ENCODE assay signal across 29 cellular contexts in genomic region chr1:34785231-34785874, GRCh38. TPM values are rescaled to one million over a fixed set of nuclear protein-coding genes. Genes with fewer than 3 reads are reported as not detected.
DNase-seq lines count a peak whose midpoint lies in the region; ATAC-seq, FAIRE-seq and TF ChIP-seq lines count a peak whose summit lies in the region.
"Had no signal": no experiment of that assay in that cellular context is flagged by ENCODE, and none has a peak within 500 bp of the region (broad histone marks: within the 10 kb centered on the region; RNA-seq: fewer than 3 reads in every experiment).

No MANE protein-coding gene starts in this region.

- H3K27ac ChIP-seq in liver (ENCODE audit: low read depth in 1 of 2, low read length in 2 of 2) = peak overlapping the region; percentile 44 to 71
- H3K27ac ChIP-seq in HepG2 (ENCODE audit: extremely low read length, insufficient read depth, low read length) = no peak overlapping the region
- H3K27ac ChIP-seq in coronary artery = no peak overlapping the region
- H3K27ac ChIP-seq in right lobe of liver = peak overlapping the region in 2 of 3 donors; percentile 36 to 57

- no peaks in the 10 kb centered on the region for H4K20me1 ChIP-seq in HepG2 (ENCODE audit: insufficient read depth, low read length)

- H2AFZ ChIP-seq in HepG2 (ENCODE audit: low read length) = no peak overlapping the region

- CTCF ChIA-PET in HepG2 (lab: Yijun Ruan, JAX; ENCODE audit: low intra/inter-chr PET ratio, low total read pairs) = interaction anchor here (1.9 to 3.8 kb wide), 2 partner anchors 66 to 81 kb away, joined by 14 to 81 read pairs; no protein-coding TSS in a partner anchor

- BruUV-seq in HepG2 (replicated peaks; lab: Mats Ljungman, UMichigan) = no TSS peak

- DNase-seq in HepG2 (ENCODE audit: low spot score) = no peak
- DNase-seq in coronary artery (ENCODE audit: low spot score) = peak; percentile 55
- DNase-seq in right lobe of liver = peak; percentile 59 to 90 (median 82)
- peak; percentile 56 for DNase-seq in type B pancreatic cell (ENCODE audit: extremely low spot score, unreplicated experiment)
- no peak for DNase-seq in midbrain (lab: John Stamatoyannopoulos, UW)
- no peak for DNase-seq in NCI-H1048 (lab: John Stamatoyannopoulos, UW)
- DNase-seq: AML-193; C1 segment of cervical spinal cord; CD4-positive, alpha-beta memory T cell; COR-L47; EL; GDM1; Karpas-422; NCI-H1105 treated with DMSO at 0.1 percent for 48 hours; NCI-H146; NCI-H1930; NCI-H2227 treated with DMSO at 0.1 percent for 48 hours; NCI-H526 treated with DMSO at 0.1 percent for 48 hours; SK-N-SH; SW 1271 had no signal

- no peak for TF ChIP-seq RAD21 in liver (IDR thresholded peaks at IDR 0.05)
- no peak for TF ChIP-seq RAD21 in HepG2 (CRISPR knock-in tag; IDR thresholded peaks at IDR 0.05)

- H3K4me1 Mint-ChIP-seq in type B pancreatic cell (ENCODE audit: unreplicated experiment) = no peaks in the 10 kb centered on the region

- TF ChIP-seq CTCF in liver (IDR thresholded peaks at IDR 0.05; ENCODE audit: low read depth, low read length, missing input control) = no peak
- TF ChIP-seq CTCF in HepG2 (CRISPR knock-in tag; IDR thresholded peaks at IDR 0.05) = no peak
- no peak for TF ChIP-seq CTCF in coronary artery (IDR thresholded peaks at IDR 0.05)
- TF ChIP-seq CTCF in right lobe of liver (IDR thresholded peaks at IDR 0.05) = no peak
- no peak for TF ChIP-seq CTCF in type B pancreatic cell (conservative IDR thresholded peaks at IDR 0.05)

- POLR2A ChIA-PET in HepG2 (lab: Yijun Ruan, JAX) = no interaction called here

- ATAC-seq in HepG2 (no peak), right lobe of liver (peak; percentile 49 to 80 (median 73)), GM18909 (IDR thresholded peaks at IDR 0.05; ENCODE audit: poor library complexity, unreplicated experiment) (no peak)
- ATAC-seq: HCT116 had no signal

- intact Hi-C loops in HepG2 (cut with micrococcal nuclease; ENCODE audit: unreplicated experiment) (no loop called here), right lobe of liver (cut with DNase I) (loop anchor here in 1 of 2 donors (5.0 kb wide), 1 partner anchor 67 kb away; no protein-coding TSS in a partner anchor)

- no peak overlapping the region for H3K4me3 Mint-ChIP-seq in type B pancreatic cell
- H3K4me3 Mint-ChIP-seq: CD4-positive, alpha-beta memory T cell had no signal

- H3K9me3 ChIP-seq in liver (ENCODE audit: control insufficient read depth in 4 of 4, low read length in 3 of 4) (no peaks in the 10 kb centered on the region), HepG2 (ENCODE audit: low read length) (no peaks in the 10 kb centered on the region), right lobe of liver (no peaks in the 10 kb centered on the region)
- H3K9me3 ChIP-seq: SK-N-SH had no signal

- H3K36me3 Mint-ChIP-seq in type B pancreatic cell = no peaks in the 10 kb centered on the region
- H3K36me3 Mint-ChIP-seq: CD4-positive, alpha-beta memory T cell had no signal

- H3K36me3 ChIP-seq in liver (ENCODE audit: control insufficient read depth in 4 of 4, insufficient read depth in 3 of 4, low read depth in 1 of 4, low read length in 3 of 4) = no peaks in the 10 kb centered on the region
- no peaks in the 10 kb centered on the region for H3K36me3 ChIP-seq in HepG2 (replicated peaks in 1 of 2; ENCODE audit: control insufficient read depth in 1 of 2, insufficient read depth in 2 of 2, low read length in 2 of 2)
- H3K36me3 ChIP-seq in right lobe of liver = no peaks in the 10 kb centered on the region

- H3K9ac ChIP-seq in liver (ENCODE audit: low read depth in 1 of 2, low read length in 2 of 2) = no peak overlapping the region
- H3K9ac ChIP-seq in HepG2 (ENCODE audit: insufficient read depth, low read depth, low read length) = no peak overlapping the region
- H3K9ac ChIP-seq: SK-N-SH had no signal

- peaks cover 65% of the 10 kb centered on the region for H3K27me3 Mint-ChIP-seq in type B pancreatic cell

- H3K4me3 ChIP-seq in liver (ENCODE audit: low read depth in 1 of 3, low read length in 3 of 3) (no peak overlapping the region), HepG2 (replicated peaks in 1 of 3; ENCODE audit: insufficient read depth in 1 of 3, low read depth in 2 of 3, low read length in 3 of 3) (no peak overlapping the region), coronary artery (no peak overlapping the region), right lobe of liver (peak overlapping the region in 2 of 3 donors; percentile 8 to 9)
- H3K4me3 ChIP-seq: GM12878 had no signal

- peak overlapping the region; percentile 51 for H3K27ac Mint-ChIP-seq in type B pancreatic cell
- H3K27ac Mint-ChIP-seq: CD4-positive, alpha-beta memory T cell had no signal

- 74% methylated on average over 22 of the region's 22 CpGs for WGBS in liver
- WGBS in HepG2 (ENCODE audit: low lambda C conversion rate) = 69% methylated on average over 14 of the region's 22 CpGs
- 63% methylated on average over 13 of the region's 22 CpGs for WGBS in right lobe of liver (ENCODE audit: insufficient coverage, low coverage, low lambda C conversion rate, missing lambda C conversion rate)

- H3K79me2 ChIP-seq in HepG2 (ENCODE audit: insufficient read depth, low read length) = no peaks in the 10 kb centered on the region

- in situ Hi-C loops in HepG2 (cut with HindIII; ENCODE audit: extremely low pct_ligation_motif_present, low pct_unique_long_range_greater_than_20kb) = loop anchor here (5.0 kb wide), 1 partner anchor 67 kb away; no protein-coding TSS in a partner anchor

- no peak for TF ChIP-seq EP300 in HepG2 (IDR thresholded peaks at IDR 0.05; ENCODE audit: low read depth in 2 of 2, low read length in 2 of 2)
- no peak for TF ChIP-seq EP300 in HepG2 (CRISPR knock-in tag; IDR thresholded peaks at IDR 0.05; ENCODE audit: borderline replicate concordance)

- no peaks in the 10 kb centered on the region for H3K27me3 ChIP-seq in liver (ENCODE audit: control insufficient read depth in 4 of 4, insufficient read depth in 4 of 4, low read length in 3 of 4)
- peaks cover 6 to 21% of the 10 kb centered on the region in 2 experiments; a peak in 4 of 5 replicates for H3K27me3 ChIP-seq in HepG2 (ENCODE audit: control insufficient read depth in 1 of 2, insufficient read depth in 2 of 2, low read length in 2 of 2)
- no peaks in the 10 kb centered on the region for H3K27me3 ChIP-seq in right lobe of liver

- H3K4me1 ChIP-seq in liver (ENCODE audit: control insufficient read depth in 4 of 4, insufficient read depth in 4 of 4, low read length in 3 of 4) (peaks cover 11 to 46% (median 29%) of the 10 kb centered on the region in 4 donors), HepG2 (ENCODE audit: insufficient read depth, low read length) (no peaks in the 10 kb centered on the region), right lobe of liver (peaks cover 0 to 31% (median 10%) of the 10 kb centered on the region in 4 donors)

- FAIRE-seq in HepG2 (lab: Jason Lieb, UNC) = no peak
- FAIRE-seq: A204.1, GM12878 had no signal

- no peak overlapping the region for H3K4me2 ChIP-seq in HepG2 (ENCODE audit: low read depth, low read length)
- H3K4me2 ChIP-seq: SK-N-SH had no signal

- TF ChIP-seq POLR2A in HepG2 (IDR thresholded peaks at IDR 0.05; ENCODE audit: insufficient read depth in 1 of 2, low read depth in 2 of 2, low read length in 2 of 2) = no peak
- no peak for TF ChIP-seq POLR2A in right lobe of liver (IDR thresholded peaks at IDR 0.05)

- H3K9me3 Mint-ChIP-seq in type B pancreatic cell = no peaks in the 10 kb centered on the region
- H3K9me3 Mint-ChIP-seq: CD4-positive, alpha-beta memory T cell had no signal

RNA-seq across cellular contexts. Expression of gene GJB3, which starts 4.3 kb away (rescaled TPM):
- total RNA-seq in liver = under 1 TPM in 1 of 2 donors, not detected in 1; 0.33 TPM
- polyA plus RNA-seq in liver = under 1 TPM; 0.15 to 0.17 TPM
- not detected in 2 replicates for total RNA-seq in HepG2 (2016; rRNA removed; fragmentation: Illumina TruSeq; extraction: Trizol)
- not detected in 2 replicates for total RNA-seq in HepG2 (2016; cell fraction: cytosol; rRNA removed; fragmentation: Illumina TruSeq; extraction: Trizol; ENCODE audit: low read depth)
- not detected in 2 replicates for total RNA-seq in HepG2 (2016; cell fraction: insoluble cytoplasmic fraction; rRNA removed; fragmentation: Illumina TruSeq; extraction: Trizol)
- total RNA-seq in HepG2 (2016; cell fraction: membrane; rRNA removed; fragmentation: Illumina TruSeq; extraction: Trizol) = not detected in 2 replicates
- total RNA-seq in HepG2 (2016; cell fraction: nucleus; rRNA removed; fragmentation: Illumina TruSeq; extraction: Trizol) = not detected in 2 replicates
- polyA plus RNA-seq in HepG2 (2011; rRNA removed) = not detected in 2 replicates
- polyA plus RNA-seq in HepG2 (2011; cell fraction: cytosol; rRNA removed) = not detected in 2 replicates
- polyA plus RNA-seq in HepG2 (2011; cell fraction: nucleus; rRNA removed) = not detected in 2 replicates
- polyA plus RNA-seq in HepG2 (2012) = not detected in 2 replicates
- polyA plus RNA-seq in HepG2 (2016; cell fraction: cytosol; fragmentation: Illumina TruSeq; extraction: Trizol; ENCODE audit: low read depth) = not detected in 2 replicates
- polyA plus RNA-seq in HepG2 (2016; cell fraction: insoluble cytoplasmic fraction; fragmentation: Illumina TruSeq; extraction: Trizol; ENCODE audit: low read depth) = not detected in 2 replicates
- polyA plus RNA-seq in HepG2 (2016; cell fraction: membrane; fragmentation: Illumina TruSeq; extraction: Trizol; ENCODE audit: low read depth) = not detected in 2 replicates
- polyA plus RNA-seq in HepG2 (2016; cell fraction: nucleus; fragmentation: Illumina TruSeq; extraction: Trizol; ENCODE audit: insufficient read depth, low read depth) = not detected in 2 replicates
- 32.8 TPM in 1 of 2 replicates, not detected in the other for polyA minus RNA-seq in HepG2 (2011; rRNA and poly(A)+ RNA removed; ENCODE audit: low replicate concordance)
- polyA minus RNA-seq in HepG2 (2011; cell fraction: cytosol; rRNA and poly(A)+ RNA removed) = not detected in 2 replicates
- not detected in 2 replicates for polyA minus RNA-seq in HepG2 (2011; cell fraction: nucleus; rRNA and poly(A)+ RNA removed)
- total RNA-seq in right lobe of liver = 1 to 10 TPM in 1 of 6 experiments, under 1 TPM in 5; 0.12 to 1.3 (median 0.23) TPM
- total RNA-seq in type B pancreatic cell (ENCODE audit: low replicate concordance) = 6.5 and 19.5 TPM in 2 replicates
- total RNA-seq: CD4-positive, alpha-beta memory T cell; GM12878; H4; NCI-H460 had no signal
- polyA plus RNA-seq: AG04450; CD4-positive, alpha-beta memory T cell; GM12878; SK-N-SH had no signal

RNA-seq across cellular contexts. Expression of gene GJA4, which starts 7.4 kb away (rescaled TPM):
- total RNA-seq in liver (10 to 100 TPM in 1 of 2 donors, 1 to 10 TPM in 1; 6.1 to 10.6 TPM), HepG2 (2016; rRNA removed; fragmentation: Illumina TruSeq; extraction: Trizol) (not detected in 2 replicates), right lobe of liver (10 to 100 TPM in 2 of 6 experiments, 1 to 10 TPM in 4; 4.3 to 21.8 (median 7.6) TPM), type B pancreatic cell (ENCODE audit: low replicate concordance) (0.67 and 0.87 TPM in 2 replicates)
- polyA plus RNA-seq in liver (10 to 100 TPM in 1 of 2 donors, 1 to 10 TPM in 1; 7.9 to 10.3 TPM), HepG2 (2011; rRNA removed) (not detected in 2 replicates)
- total RNA-seq in HepG2 (2016; cell fraction: cytosol; rRNA removed; fragmentation: Illumina TruSeq; extraction: Trizol; ENCODE audit: low read depth) = not detected in 2 replicates
- not detected in 2 replicates for total RNA-seq in HepG2 (2016; cell fraction: insoluble cytoplasmic fraction; rRNA removed; fragmentation: Illumina TruSeq; extraction: Trizol)
- total RNA-seq in HepG2 (2016; cell fraction: membrane; rRNA removed; fragmentation: Illumina TruSeq; extraction: Trizol) = not detected in 2 replicates
- not detected in 2 replicates for total RNA-seq in HepG2 (2016; cell fraction: nucleus; rRNA removed; fragmentation: Illumina TruSeq; extraction: Trizol)
- not detected in 2 replicates for polyA plus RNA-seq in HepG2 (2011; cell fraction: cytosol; rRNA removed)
- polyA plus RNA-seq in HepG2 (2011; cell fraction: nucleus; rRNA removed) = 0.12 TPM in 1 of 2 replicates, not detected in the other
- not detected in 2 replicates for polyA plus RNA-seq in HepG2 (2012)
- not detected in 2 replicates for polyA plus RNA-seq in HepG2 (2016; cell fraction: cytosol; fragmentation: Illumina TruSeq; extraction: Trizol; ENCODE audit: low read depth)
- polyA plus RNA-seq in HepG2 (2016; cell fraction: insoluble cytoplasmic fraction; fragmentation: Illumina TruSeq; extraction: Trizol; ENCODE audit: low read depth) = not detected in 2 replicates
- polyA plus RNA-seq in HepG2 (2016; cell fraction: membrane; fragmentation: Illumina TruSeq; extraction: Trizol; ENCODE audit: low read depth) = not detected in 2 replicates
- polyA plus RNA-seq in HepG2 (2016; cell fraction: nucleus; fragmentation: Illumina TruSeq; extraction: Trizol; ENCODE audit: insufficient read depth, low read depth) = not detected in 2 replicates
- polyA minus RNA-seq in HepG2 (2011; rRNA and poly(A)+ RNA removed; ENCODE audit: low replicate concordance) = 0.14 TPM in 1 of 2 replicates, not detected in the other
- polyA minus RNA-seq in HepG2 (2011; cell fraction: cytosol; rRNA and poly(A)+ RNA removed) = not detected in 2 replicates
- polyA minus RNA-seq in HepG2 (2011; cell fraction: nucleus; rRNA and poly(A)+ RNA removed) = not detected in 2 replicates
- total RNA-seq: CD4-positive, alpha-beta memory T cell; H4; HT-29; NCI-H460 had no signal
- polyA plus RNA-seq: AG04450; CD4-positive, alpha-beta memory T cell; SK-N-SH had no signal

RNA-seq across cellular contexts. Expression of gene GJB4, which starts 25.8 kb away (rescaled TPM):
- not detected for total RNA-seq in liver
- polyA plus RNA-seq in liver = not detected
- total RNA-seq in HepG2 (2016; rRNA removed; fragmentation: Illumina TruSeq; extraction: Trizol) = not detected in 2 replicates
- total RNA-seq in HepG2 (2016; cell fraction: cytosol; rRNA removed; fragmentation: Illumina TruSeq; extraction: Trizol; ENCODE audit: low read depth) = not detected in 2 replicates
- total RNA-seq in HepG2 (2016; cell fraction: insoluble cytoplasmic fraction; rRNA removed; fragmentation: Illumina TruSeq; extraction: Trizol) = not detected in 2 replicates
- not detected in 2 replicates for total RNA-seq in HepG2 (2016; cell fraction: membrane; rRNA removed; fragmentation: Illumina TruSeq; extraction: Trizol)
- not detected in 2 replicates for total RNA-seq in HepG2 (2016; cell fraction: nucleus; rRNA removed; fragmentation: Illumina TruSeq; extraction: Trizol)
- not detected in 2 replicates for polyA plus RNA-seq in HepG2 (2011; rRNA removed)
- polyA plus RNA-seq in HepG2 (2011; cell fraction: cytosol; rRNA removed) = not detected in 2 replicates
- polyA plus RNA-seq in HepG2 (2011; cell fraction: nucleus; rRNA removed) = not detected in 2 replicates
- not detected in 2 replicates for polyA plus RNA-seq in HepG2 (2012)
- polyA plus RNA-seq in HepG2 (2016; cell fraction: cytosol; fragmentation: Illumina TruSeq; extraction: Trizol; ENCODE audit: low read depth) = not detected in 2 replicates
- not detected in 2 replicates for polyA plus RNA-seq in HepG2 (2016; cell fraction: insoluble cytoplasmic fraction; fragmentation: Illumina TruSeq; extraction: Trizol; ENCODE audit: low read depth)
- not detected in 2 replicates for polyA plus RNA-seq in HepG2 (2016; cell fraction: membrane; fragmentation: Illumina TruSeq; extraction: Trizol; ENCODE audit: low read depth)
- not detected in 2 replicates for polyA plus RNA-seq in HepG2 (2016; cell fraction: nucleus; fragmentation: Illumina TruSeq; extraction: Trizol; ENCODE audit: insufficient read depth, low read depth)
- polyA minus RNA-seq in HepG2 (2011; rRNA and poly(A)+ RNA removed; ENCODE audit: low replicate concordance) = 0.14 TPM in 1 of 2 replicates, not detected in the other
- polyA minus RNA-seq in HepG2 (2011; cell fraction: cytosol; rRNA and poly(A)+ RNA removed) = not detected in 2 replicates
- not detected in 2 replicates for polyA minus RNA-seq in HepG2 (2011; cell fraction: nucleus; rRNA and poly(A)+ RNA removed)
- not detected for total RNA-seq in right lobe of liver
- total RNA-seq in type B pancreatic cell (ENCODE audit: low replicate concordance) = 0.48 and 0.50 TPM in 2 replicates
- total RNA-seq: CD4-positive, alpha-beta memory T cell; GM12878; H4; NCI-H460 had no signal
- polyA plus RNA-seq: AG04450; CD4-positive, alpha-beta memory T cell; GM12878; SK-N-SH had no signal

RNA-seq across cellular contexts. Expression of gene GJB5, which starts 30.5 kb away (rescaled TPM):
- total RNA-seq in liver (not detected), HepG2 (2016; rRNA removed; fragmentation: Illumina TruSeq; extraction: Trizol) (not detected in 2 replicates), right lobe of liver (not detected), type B pancreatic cell (ENCODE audit: low replicate concordance) (2.0 and 7.5 TPM in 2 replicates)
- polyA plus RNA-seq in liver (not detected), HepG2 (2011; rRNA removed) (not detected in 2 replicates)
- not detected in 2 replicates for total RNA-seq in HepG2 (2016; cell fraction: cytosol; rRNA removed; fragmentation: Illumina TruSeq; extraction: Trizol; ENCODE audit: low read depth)
- total RNA-seq in HepG2 (2016; cell fraction: insoluble cytoplasmic fraction; rRNA removed; fragmentation: Illumina TruSeq; extraction: Trizol) = not detected in 2 replicates
- not detected in 2 replicates for total RNA-seq in HepG2 (2016; cell fraction: membrane; rRNA removed; fragmentation: Illumina TruSeq; extraction: Trizol)
- not detected in 2 replicates for total RNA-seq in HepG2 (2016; cell fraction: nucleus; rRNA removed; fragmentation: Illumina TruSeq; extraction: Trizol)
- not detected in 2 replicates for polyA plus RNA-seq in HepG2 (2011; cell fraction: cytosol; rRNA removed)
- not detected in 2 replicates for polyA plus RNA-seq in HepG2 (2011; cell fraction: nucleus; rRNA removed)
- polyA plus RNA-seq in HepG2 (2012) = not detected in 2 replicates
- not detected in 2 replicates for polyA plus RNA-seq in HepG2 (2016; cell fraction: cytosol; fragmentation: Illumina TruSeq; extraction: Trizol; ENCODE audit: low read depth)
- polyA plus RNA-seq in HepG2 (2016; cell fraction: insoluble cytoplasmic fraction; fragmentation: Illumina TruSeq; extraction: Trizol; ENCODE audit: low read depth) = not detected in 2 replicates
- not detected in 2 replicates for polyA plus RNA-seq in HepG2 (2016; cell fraction: membrane; fragmentation: Illumina TruSeq; extraction: Trizol; ENCODE audit: low read depth)
- polyA plus RNA-seq in HepG2 (2016; cell fraction: nucleus; fragmentation: Illumina TruSeq; extraction: Trizol; ENCODE audit: insufficient read depth, low read depth) = not detected in 2 replicates
- polyA minus RNA-seq in HepG2 (2011; rRNA and poly(A)+ RNA removed; ENCODE audit: low replicate concordance) = 16.6 TPM in 1 of 2 replicates, not detected in the other
- not detected in 2 replicates for polyA minus RNA-seq in HepG2 (2011; cell fraction: cytosol; rRNA and poly(A)+ RNA removed)
- not detected in 2 replicates for polyA minus RNA-seq in HepG2 (2011; cell fraction: nucleus; rRNA and poly(A)+ RNA removed)
- total RNA-seq: CD4-positive, alpha-beta memory T cell; GM12878; H4; HT-29; NCI-H460 had no signal
- polyA plus RNA-seq: AG04450; CD4-positive, alpha-beta memory T cell; GM12878; SK-N-SH had no signal

Comparison
In these comparisons a context has a peak if more than half of its experiments do, and no peak if none do; other contexts are left out.
1. H3K27ac ChIP-seq: peak in liver (2 of 2) and right lobe of liver (2 of 3); none in HepG2 (single experiment) and coronary artery (0 of 2).
2. H3K4me3 ChIP-seq: peak in right lobe of liver (2 of 3); none in liver (0 of 3), HepG2 (0 of 3) and coronary artery (single experiment).
3. ATAC-seq: peak in right lobe of liver (4 of 4); none in HepG2 (single experiment) and GM18909 (single experiment).
4. DNase-seq: peak in coronary artery (single experiment), right lobe of liver (3 of 3) and type B pancreatic cell (single experiment); none in HepG2 (single experiment), midbrain (single experiment) and NCI-H1048 (single experiment).